Comparison of ENCODE assay signal across 1 cellular context in genomic region chr22:50060441-50061140, GRCh38.
TF ChIP-seq lines count a peak whose summit lies in the region.

No MANE protein-coding gene starts in this region.

TF ChIP-seq in H1, 55 proteins besides CTCF, POLR2A, EP300 and RAD21:
- no peak for TF ChIP-seq RXRA (IDR thresholded peaks at IDR 0.05; ENCODE audit: insufficient read depth, low read depth, low read length)
- TF ChIP-seq POU5F1 (IDR thresholded peaks at IDR 0.05; ENCODE audit: low read depth, low read length) = no peak
- TF ChIP-seq SIN3A (conservative IDR thresholded peaks at IDR 0.05 in 1 of 2, IDR thresholded peaks at IDR 0.05 in 1 of 2; ENCODE audit: low read depth in 1 of 2, low read length in 2 of 2) = no peak
